ENCODE assay signal across 2 cellular contexts in genomic region chr3:71515640-71516383, GRCh38.
TF ChIP-seq lines count a peak whose summit lies in the region.

No MANE protein-coding gene starts in this region.

TF ChIP-seq in liver, 16 proteins besides CTCF, POLR2A, EP300 and RAD21 (continued from another document):
- TF ChIP-seq ATF3 (IDR thresholded peaks at IDR 0.05) (no peak), REST (IDR thresholded peaks at IDR 0.05) (no peak), SP1 (IDR thresholded peaks at IDR 0.05) (no peak)
- TF ChIP-seq, protein P1, sequence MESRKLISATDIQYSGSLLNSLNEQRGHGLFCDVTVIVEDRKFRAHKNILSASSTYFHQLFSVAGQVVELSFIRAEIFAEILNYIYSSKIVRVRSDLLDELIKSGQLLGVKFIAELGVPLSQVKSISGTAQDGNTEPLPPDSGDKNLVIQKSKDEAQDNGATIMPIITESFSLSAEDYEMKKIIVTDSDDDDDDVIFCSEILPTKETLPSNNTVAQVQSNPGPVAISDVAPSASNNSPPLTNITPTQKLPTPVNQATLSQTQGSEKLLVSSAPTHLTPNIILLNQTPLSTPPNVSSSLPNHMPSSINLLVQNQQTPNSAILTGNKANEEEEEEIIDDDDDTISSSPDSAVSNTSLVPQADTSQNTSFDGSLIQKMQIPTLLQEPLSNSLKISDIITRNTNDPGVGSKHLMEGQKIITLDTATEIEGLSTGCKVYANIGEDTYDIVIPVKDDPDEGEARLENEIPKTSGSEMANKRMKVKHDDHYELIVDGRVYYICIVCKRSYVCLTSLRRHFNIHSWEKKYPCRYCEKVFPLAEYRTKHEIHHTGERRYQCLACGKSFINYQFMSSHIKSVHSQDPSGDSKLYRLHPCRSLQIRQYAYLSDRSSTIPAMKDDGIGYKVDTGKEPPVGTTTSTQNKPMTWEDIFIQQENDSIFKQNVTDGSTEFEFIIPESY (IDR thresholded peaks at IDR 0.05): no peak

TF ChIP-seq in HepG2, 621 proteins besides CTCF, POLR2A, EP300 and RAD21 (continued from another document):
- TF ChIP-seq ZBTB2 (CRISPR knock-in tag; IDR thresholded peaks at IDR 0.05; ENCODE audit: low read depth) (no peak), KAT7 (CRISPR knock-in tag; IDR thresholded peaks at IDR 0.05; ENCODE audit: borderline replicate concordance) (no peak)
